26 cellular contexts compared by ENCODE assay signal in the genomic region with DNA sequence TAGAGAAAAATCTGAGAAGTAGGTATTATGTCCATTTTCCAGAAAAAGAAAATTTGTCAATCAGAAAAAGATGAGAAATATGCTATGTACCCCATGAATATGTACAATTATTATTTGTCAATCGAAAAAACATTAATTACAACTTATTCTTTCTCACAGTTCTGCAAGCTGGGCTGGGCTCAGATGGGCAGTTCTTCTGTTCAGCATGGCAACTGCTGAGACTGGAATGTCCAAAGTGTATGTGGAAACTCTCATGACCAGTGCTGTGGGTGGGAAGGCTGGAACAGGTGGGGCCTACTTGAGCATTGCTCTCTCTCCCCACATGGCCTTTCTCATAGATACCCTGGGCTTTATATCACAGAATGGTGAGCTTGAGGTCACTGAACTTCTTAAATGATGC.
"Had no signal": no experiment of that assay in that cellular context is flagged by ENCODE, and none has a peak within 500 bp of the region (broad histone marks: within the 10 kb centered on the region; RNA-seq: fewer than 3 reads in every experiment).

No MANE protein-coding gene starts in this region.

- H3K4me3 ChIP-seq: stomach, suprapubic skin, testis, thoracic aorta, thyroid gland, tibial artery, tibial nerve, transverse colon, upper lobe of left lung, upper lobe of right lung, uterus, vagina had no signal

- H3K4me1 ChIP-seq: suprapubic skin, testis, upper lobe of left lung, upper lobe of right lung, uterus, vagina had no signal

- H3K9me3 ChIP-seq: suprapubic skin, testis, thoracic aorta, thyroid gland, tibial artery, tibial nerve, transverse colon, upper lobe of right lung, uterus, vagina had no signal

- H3K27me3 ChIP-seq: stomach, suprapubic skin, testis, thyroid gland, tibial artery, tibial nerve, transverse colon, upper lobe of left lung, upper lobe of right lung, uterus, vagina had no signal

- DNase-seq: stimulated activated CD4-positive, alpha-beta T cell treated with anti-CD3 and anti-CD28 coated beads, Interleukin-2, amount 100 ng/mL, for 48 hours; stimulated activated CD4-positive, alpha-beta T cell treated with anti-CD3 and anti-CD28 coated beads, Interleukin-4, amount 100 ng/mL, for 1 hour; stimulated activated CD4-positive, alpha-beta T cell treated with anti-CD3 and anti-CD28 coated beads, Interleukin-4, amount 100 ng/mL, for 24 hours; stimulated activated CD4-positive, alpha-beta T cell treated with anti-CD3 and anti-CD28 coated beads, Interleukin-4, amount 100 ng/mL, for 4 hours; stimulated activated CD8-positive, alpha-beta memory T cell treated with anti-CD3 and anti-CD28 coated beads, Interleukin-4, amount 100 ng/mL, for 48 hours; stimulated activated naive B cell treated with anti-CD40 and anti-IgM and Interleukin-4, amounts not matched to agents 10 μg/mL and 1 μg/mL and 100 μg/mL, for 72 hours; stimulated activated naive CD4-positive, alpha-beta T cell; stimulated activated naive CD4-positive, alpha-beta T cell treated with Interleukin-2 at 50 U/mL for 16 hours; stimulated activated naive CD8-positive, alpha-beta T cell treated with anti-CD3 and anti-CD28 coated beads, Interleukin-15, amount 100 ng/mL, for 72 hours; stimulated activated naive CD8-positive, alpha-beta T cell treated with anti-CD3 and anti-CD28 coated beads, Interleukin-15, Interleukin-2, amounts not matched to agents 100 U/mL and 50 U/mL, for 24 hours; stomach; substantia nigra; testis; thyroid gland; tibial artery; transverse colon; upper lobe of left lung; upper lobe of right lung; uterus had no signal

- H3K27ac ChIP-seq: stomach, suprapubic skin, testis, thoracic aorta, thyroid gland, tibial artery, tibial nerve, transverse colon, upper lobe of left lung, upper lobe of right lung, uterus, vagina had no signal

- FAIRE-seq: urothelium cell line had no signal

- ATAC-seq: stimulated activated effector memory CD8-positive, alpha-beta T cell treated with anti-CD3 and anti-CD28 coated beads, Interleukin-12 subunit alpha, Interleukin-12 subunit beta, amount 100 ng/mL, for 72 hours; stimulated activated memory B cell treated with anti-CD40 and anti-IgM and Interleukin-4, amounts not matched to agents 10 μg/mL and 1 μg/mL and 100 μg/mL, for 72 hours; stimulated activated naive B cell treated with anti-CD40 and anti-IgM and Interleukin-4, amounts not matched to agents 10 μg/mL and 1 μg/mL and 100 μg/mL, for 72 hours; stimulated activated naive CD8-positive, alpha-beta T cell treated with anti-CD3 and anti-CD28 coated beads, Interleukin-15, amount 100 ng/mL, for 72 hours; stimulated activated naive CD8-positive, alpha-beta T cell treated with anti-CD3 and anti-CD28 coated beads, Interleukin-15, Interleukin-2, amounts not matched to agents 100 U/mL and 50 U/mL, for 24 hours; upper lobe of right lung had no signal

- H3K36me3 ChIP-seq: stomach, suprapubic skin, thoracic aorta, thyroid gland, tibial artery, tibial nerve, transverse colon, upper lobe of left lung, upper lobe of right lung, uterus, vagina had no signal
